Comparison of ENCODE assay signal across 1 cellular context in genomic region chr16:29256501-29256981, GRCh38.
TF ChIP-seq lines count a peak whose summit lies in the region.

No MANE protein-coding gene starts in this region.

TF ChIP-seq in H1, 55 proteins besides CTCF, POLR2A, EP300 and RAD21:
- TF ChIP-seq JUN (IDR thresholded peaks at IDR 0.05; ENCODE audit: low read depth, low read length) = 0 out of 2 replicates have a peak, but pooled peaks have one; percentile 51
- TF ChIP-seq E2F6 (IDR thresholded peaks at IDR 0.05) = 0 out of 2 replicates have a peak, but pooled peaks have one; percentile 26
- peak; percentile 22; the same call in 1 of the 2 replicates for TF ChIP-seq MAX (IDR thresholded peaks at IDR 0.05)
- no peak for TF ChIP-seq SIRT6 (IDR thresholded peaks at IDR 0.05; ENCODE audit: low read length)
